2 cellular contexts compared by ENCODE assay signal in the genomic region with DNA sequence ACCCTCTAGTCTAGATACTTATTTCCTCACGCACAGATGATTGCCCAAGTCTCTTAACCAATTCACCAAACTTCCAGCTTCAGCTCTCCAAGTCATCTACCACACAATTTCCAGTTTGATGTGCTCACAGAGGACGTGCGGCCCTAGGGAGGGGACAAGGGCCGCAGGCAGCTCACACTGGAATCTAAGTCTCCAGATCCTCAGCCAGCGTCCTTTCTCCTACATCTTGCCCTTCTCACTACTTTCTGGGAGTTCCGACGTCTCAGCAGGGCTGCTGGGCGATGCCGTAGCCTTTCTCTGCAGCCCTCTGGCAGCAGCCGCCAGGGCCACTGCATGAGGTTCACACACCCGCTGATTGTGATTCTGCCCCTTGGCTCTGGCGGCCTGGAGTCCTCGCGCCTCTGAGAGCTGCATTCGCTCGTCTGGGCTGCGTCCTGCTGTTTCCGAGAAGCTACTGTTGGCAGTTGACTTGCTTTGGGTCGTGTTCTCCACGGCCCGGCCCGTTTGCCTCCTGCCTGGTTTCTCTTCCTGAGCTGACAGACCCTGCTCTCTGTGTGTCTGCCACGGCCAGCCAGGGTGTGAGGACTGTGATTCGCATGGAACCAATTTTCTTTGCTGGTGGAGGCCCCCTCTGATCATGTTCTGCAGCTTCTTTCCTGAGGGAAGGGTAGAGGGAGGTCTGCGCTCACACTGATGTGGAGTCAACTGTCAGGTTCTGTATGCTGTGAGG.
A peak's percentile ranks its signal among the peaks of the same experiment; 100 is the strongest.
TF ChIP-seq lines count a peak whose summit lies in the region.

No MANE protein-coding gene starts in this region.

TF ChIP-seq in WTC11, 78 proteins besides CTCF, POLR2A, EP300 and RAD21:
- TF ChIP-seq ZNF219 (CRISPR knock-in tag; IDR thresholded peaks at IDR 0.05; ENCODE audit: borderline replicate concordance) (0 out of 2 replicates have a peak, but pooled peaks have one; percentile 37), ETV6 (CRISPR knock-in tag; IDR thresholded peaks at IDR 0.05) (peak; percentile 57; the same call in 1 of the 2 replicates), MYBL2 (CRISPR knock-in tag; IDR thresholded peaks at IDR 0.05) (0 out of 2 replicates have a peak, but pooled peaks have one; percentile 28), SP1 (CRISPR knock-in tag; conservative IDR thresholded peaks at IDR 0.05) (0 out of 2 replicates have a peak, but pooled peaks have one; percentile 25), FOXP1 (CRISPR knock-in tag; IDR thresholded peaks at IDR 0.05; ENCODE audit: borderline replicate concordance) (peak; percentile 69; the same call in 1 of the 2 replicates), ESRRA (CRISPR knock-in tag; IDR thresholded peaks at IDR 0.05; ENCODE audit: borderline replicate concordance) (no peak), RELA (CRISPR knock-in tag; IDR thresholded peaks at IDR 0.05; ENCODE audit: borderline replicate concordance) (0 out of 2 replicates have a peak, but pooled peaks have one; percentile 37), ZNF138 (CRISPR knock-in tag; conservative IDR thresholded peaks at IDR 0.05) (no peak), ZBTB21 (CRISPR knock-in tag; IDR thresholded peaks at IDR 0.05; ENCODE audit: borderline replicate concordance) (peak; percentile 50; the same call in 1 of the 2 replicates), TEAD1 (CRISPR knock-in tag; IDR thresholded peaks at IDR 0.05) (peak; percentile 71; the same call in 1 of the 2 replicates)
- TF ChIP-seq, protein P1, sequence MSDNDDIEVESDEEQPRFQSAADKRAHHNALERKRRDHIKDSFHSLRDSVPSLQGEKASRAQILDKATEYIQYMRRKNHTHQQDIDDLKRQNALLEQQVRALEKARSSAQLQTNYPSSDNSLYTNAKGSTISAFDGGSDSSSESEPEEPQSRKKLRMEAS (CRISPR knock-in tag; IDR thresholded peaks at IDR 0.05), result peak; percentile 71
- TF ChIP-seq, protein P2, sequence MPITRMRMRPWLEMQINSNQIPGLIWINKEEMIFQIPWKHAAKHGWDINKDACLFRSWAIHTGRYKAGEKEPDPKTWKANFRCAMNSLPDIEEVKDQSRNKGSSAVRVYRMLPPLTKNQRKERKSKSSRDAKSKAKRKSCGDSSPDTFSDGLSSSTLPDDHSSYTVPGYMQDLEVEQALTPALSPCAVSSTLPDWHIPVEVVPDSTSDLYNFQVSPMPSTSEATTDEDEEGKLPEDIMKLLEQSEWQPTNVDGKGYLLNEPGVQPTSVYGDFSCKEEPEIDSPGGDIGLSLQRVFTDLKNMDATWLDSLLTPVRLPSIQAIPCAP (CRISPR knock-in tag; IDR thresholded peaks at IDR 0.05), result no peak
- TF ChIP-seq, protein P3, sequence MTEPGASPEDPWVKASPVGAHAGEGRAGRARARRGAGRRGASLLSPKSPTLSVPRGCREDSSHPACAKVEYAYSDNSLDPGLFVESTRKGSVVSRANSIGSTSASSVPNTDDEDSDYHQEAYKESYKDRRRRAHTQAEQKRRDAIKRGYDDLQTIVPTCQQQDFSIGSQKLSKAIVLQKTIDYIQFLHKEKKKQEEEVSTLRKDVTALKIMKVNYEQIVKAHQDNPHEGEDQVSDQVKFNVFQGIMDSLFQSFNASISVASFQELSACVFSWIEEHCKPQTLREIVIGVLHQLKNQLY (CRISPR knock-in tag; IDR thresholded peaks at IDR 0.05), result no peak
- TF ChIP-seq, protein P4, sequence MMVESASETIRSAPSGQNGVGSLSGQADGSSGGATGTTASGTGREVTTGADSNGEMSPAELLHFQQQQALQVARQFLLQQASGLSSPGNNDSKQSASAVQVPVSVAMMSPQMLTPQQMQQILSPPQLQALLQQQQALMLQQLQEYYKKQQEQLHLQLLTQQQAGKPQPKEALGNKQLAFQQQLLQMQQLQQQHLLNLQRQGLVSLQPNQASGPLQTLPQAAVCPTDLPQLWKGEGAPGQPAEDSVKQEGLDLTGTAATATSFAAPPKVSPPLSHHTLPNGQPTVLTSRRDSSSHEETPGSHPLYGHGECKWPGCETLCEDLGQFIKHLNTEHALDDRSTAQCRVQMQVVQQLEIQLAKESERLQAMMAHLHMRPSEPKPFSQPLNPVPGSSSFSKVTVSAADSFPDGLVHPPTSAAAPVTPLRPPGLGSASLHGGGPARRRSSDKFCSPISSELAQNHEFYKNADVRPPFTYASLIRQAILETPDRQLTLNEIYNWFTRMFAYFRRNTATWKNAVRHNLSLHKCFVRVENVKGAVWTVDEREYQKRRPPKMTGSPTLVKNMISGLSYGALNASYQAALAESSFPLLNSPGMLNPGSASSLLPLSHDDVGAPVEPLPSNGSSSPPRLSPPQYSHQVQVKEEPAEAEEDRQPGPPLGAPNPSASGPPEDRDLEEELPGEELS (CRISPR knock-in tag; IDR thresholded peaks at IDR 0.05), result 0 out of 2 replicates have a peak, but pooled peaks have one; percentile 64
- TF ChIP-seq, protein P5, sequence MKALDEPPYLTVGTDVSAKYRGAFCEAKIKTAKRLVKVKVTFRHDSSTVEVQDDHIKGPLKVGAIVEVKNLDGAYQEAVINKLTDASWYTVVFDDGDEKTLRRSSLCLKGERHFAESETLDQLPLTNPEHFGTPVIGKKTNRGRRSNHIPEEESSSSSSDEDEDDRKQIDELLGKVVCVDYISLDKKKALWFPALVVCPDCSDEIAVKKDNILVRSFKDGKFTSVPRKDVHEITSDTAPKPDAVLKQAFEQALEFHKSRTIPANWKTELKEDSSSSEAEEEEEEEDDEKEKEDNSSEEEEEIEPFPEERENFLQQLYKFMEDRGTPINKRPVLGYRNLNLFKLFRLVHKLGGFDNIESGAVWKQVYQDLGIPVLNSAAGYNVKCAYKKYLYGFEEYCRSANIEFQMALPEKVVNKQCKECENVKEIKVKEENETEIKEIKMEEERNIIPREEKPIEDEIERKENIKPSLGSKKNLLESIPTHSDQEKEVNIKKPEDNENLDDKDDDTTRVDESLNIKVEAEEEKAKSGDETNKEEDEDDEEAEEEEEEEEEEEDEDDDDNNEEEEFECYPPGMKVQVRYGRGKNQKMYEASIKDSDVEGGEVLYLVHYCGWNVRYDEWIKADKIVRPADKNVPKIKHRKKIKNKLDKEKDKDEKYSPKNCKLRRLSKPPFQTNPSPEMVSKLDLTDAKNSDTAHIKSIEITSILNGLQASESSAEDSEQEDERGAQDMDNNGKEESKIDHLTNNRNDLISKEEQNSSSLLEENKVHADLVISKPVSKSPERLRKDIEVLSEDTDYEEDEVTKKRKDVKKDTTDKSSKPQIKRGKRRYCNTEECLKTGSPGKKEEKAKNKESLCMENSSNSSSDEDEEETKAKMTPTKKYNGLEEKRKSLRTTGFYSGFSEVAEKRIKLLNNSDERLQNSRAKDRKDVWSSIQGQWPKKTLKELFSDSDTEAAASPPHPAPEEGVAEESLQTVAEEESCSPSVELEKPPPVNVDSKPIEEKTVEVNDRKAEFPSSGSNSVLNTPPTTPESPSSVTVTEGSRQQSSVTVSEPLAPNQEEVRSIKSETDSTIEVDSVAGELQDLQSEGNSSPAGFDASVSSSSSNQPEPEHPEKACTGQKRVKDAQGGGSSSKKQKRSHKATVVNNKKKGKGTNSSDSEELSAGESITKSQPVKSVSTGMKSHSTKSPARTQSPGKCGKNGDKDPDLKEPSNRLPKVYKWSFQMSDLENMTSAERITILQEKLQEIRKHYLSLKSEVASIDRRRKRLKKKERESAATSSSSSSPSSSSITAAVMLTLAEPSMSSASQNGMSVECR (CRISPR knock-in tag; IDR thresholded peaks at IDR 0.05; ENCODE audit: borderline replicate concordance), result 0 out of 2 replicates have a peak, but pooled peaks have one; percentile 27

TF ChIP-seq in HepG2, 621 proteins besides CTCF, POLR2A, EP300 and RAD21 (continues in another document):
- TF ChIP-seq, protein P6, sequence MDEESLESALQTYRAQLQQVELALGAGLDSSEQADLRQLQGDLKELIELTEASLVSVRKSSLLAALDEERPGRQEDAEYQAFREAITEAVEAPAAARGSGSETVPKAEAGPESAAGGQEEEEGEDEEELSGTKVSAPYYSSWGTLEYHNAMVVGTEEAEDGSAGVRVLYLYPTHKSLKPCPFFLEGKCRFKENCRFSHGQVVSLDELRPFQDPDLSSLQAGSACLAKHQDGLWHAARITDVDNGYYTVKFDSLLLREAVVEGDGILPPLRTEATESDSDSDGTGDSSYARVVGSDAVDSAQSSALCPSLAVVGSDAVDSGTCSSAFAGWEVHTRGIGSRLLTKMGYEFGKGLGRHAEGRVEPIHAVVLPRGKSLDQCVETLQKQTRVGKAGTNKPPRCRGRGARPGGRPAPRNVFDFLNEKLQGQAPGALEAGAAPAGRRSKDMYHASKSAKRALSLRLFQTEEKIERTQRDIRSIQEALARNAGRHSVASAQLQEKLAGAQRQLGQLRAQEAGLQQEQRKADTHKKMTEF (CRISPR knock-in tag; IDR thresholded peaks at IDR 0.05), result no peak
- TF ChIP-seq THAP11 (CRISPR knock-in tag; IDR thresholded peaks at IDR 0.05), result no peak
- TF ChIP-seq CAMTA2 (CRISPR knock-in tag; IDR thresholded peaks at IDR 0.05; ENCODE audit: borderline replicate concordance), result no peak
- TF ChIP-seq, protein P7, sequence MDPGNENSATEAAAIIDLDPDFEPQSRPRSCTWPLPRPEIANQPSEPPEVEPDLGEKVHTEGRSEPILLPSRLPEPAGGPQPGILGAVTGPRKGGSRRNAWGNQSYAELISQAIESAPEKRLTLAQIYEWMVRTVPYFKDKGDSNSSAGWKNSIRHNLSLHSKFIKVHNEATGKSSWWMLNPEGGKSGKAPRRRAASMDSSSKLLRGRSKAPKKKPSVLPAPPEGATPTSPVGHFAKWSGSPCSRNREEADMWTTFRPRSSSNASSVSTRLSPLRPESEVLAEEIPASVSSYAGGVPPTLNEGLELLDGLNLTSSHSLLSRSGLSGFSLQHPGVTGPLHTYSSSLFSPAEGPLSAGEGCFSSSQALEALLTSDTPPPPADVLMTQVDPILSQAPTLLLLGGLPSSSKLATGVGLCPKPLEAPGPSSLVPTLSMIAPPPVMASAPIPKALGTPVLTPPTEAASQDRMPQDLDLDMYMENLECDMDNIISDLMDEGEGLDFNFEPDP (CRISPR knock-in tag; conservative IDR thresholded peaks at IDR 0.05), result no peak
- no peak for TF ChIP-seq ZNF737 (CRISPR knock-in tag; IDR thresholded peaks at IDR 0.05; ENCODE audit: borderline replicate concordance)
- TF ChIP-seq, protein P8, sequence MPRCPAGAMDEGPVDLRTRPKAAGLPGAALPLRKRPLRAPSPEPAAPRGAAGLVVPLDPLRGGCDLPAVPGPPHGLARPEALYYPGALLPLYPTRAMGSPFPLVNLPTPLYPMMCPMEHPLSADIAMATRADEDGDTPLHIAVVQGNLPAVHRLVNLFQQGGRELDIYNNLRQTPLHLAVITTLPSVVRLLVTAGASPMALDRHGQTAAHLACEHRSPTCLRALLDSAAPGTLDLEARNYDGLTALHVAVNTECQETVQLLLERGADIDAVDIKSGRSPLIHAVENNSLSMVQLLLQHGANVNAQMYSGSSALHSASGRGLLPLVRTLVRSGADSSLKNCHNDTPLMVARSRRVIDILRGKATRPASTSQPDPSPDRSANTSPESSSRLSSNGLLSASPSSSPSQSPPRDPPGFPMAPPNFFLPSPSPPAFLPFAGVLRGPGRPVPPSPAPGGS (CRISPR knock-in tag; IDR thresholded peaks at IDR 0.05), result peak; percentile 61; the same call in 1 of the 2 replicates
- TF ChIP-seq, protein P9, sequence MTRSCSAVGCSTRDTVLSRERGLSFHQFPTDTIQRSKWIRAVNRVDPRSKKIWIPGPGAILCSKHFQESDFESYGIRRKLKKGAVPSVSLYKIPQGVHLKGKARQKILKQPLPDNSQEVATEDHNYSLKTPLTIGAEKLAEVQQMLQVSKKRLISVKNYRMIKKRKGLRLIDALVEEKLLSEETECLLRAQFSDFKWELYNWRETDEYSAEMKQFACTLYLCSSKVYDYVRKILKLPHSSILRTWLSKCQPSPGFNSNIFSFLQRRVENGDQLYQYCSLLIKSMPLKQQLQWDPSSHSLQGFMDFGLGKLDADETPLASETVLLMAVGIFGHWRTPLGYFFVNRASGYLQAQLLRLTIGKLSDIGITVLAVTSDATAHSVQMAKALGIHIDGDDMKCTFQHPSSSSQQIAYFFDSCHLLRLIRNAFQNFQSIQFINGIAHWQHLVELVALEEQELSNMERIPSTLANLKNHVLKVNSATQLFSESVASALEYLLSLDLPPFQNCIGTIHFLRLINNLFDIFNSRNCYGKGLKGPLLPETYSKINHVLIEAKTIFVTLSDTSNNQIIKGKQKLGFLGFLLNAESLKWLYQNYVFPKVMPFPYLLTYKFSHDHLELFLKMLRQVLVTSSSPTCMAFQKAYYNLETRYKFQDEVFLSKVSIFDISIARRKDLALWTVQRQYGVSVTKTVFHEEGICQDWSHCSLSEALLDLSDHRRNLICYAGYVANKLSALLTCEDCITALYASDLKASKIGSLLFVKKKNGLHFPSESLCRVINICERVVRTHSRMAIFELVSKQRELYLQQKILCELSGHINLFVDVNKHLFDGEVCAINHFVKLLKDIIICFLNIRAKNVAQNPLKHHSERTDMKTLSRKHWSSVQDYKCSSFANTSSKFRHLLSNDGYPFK (CRISPR knock-in tag; IDR thresholded peaks at IDR 0.05; ENCODE audit: borderline replicate concordance), result peak; percentile 27; the same call in 1 of the 2 replicates
- no peak for TF ChIP-seq ZNF720 (CRISPR knock-in tag; IDR thresholded peaks at IDR 0.05)
- 0 out of 2 replicates have a peak, but pooled peaks have one; percentile 17 for TF ChIP-seq MEF2D (CRISPR knock-in tag; IDR thresholded peaks at IDR 0.05)
- no peak for TF ChIP-seq EHMT2 (IDR thresholded peaks at IDR 0.05; ENCODE audit: borderline replicate concordance, low read depth, low read length)
- TF ChIP-seq, protein P10, sequence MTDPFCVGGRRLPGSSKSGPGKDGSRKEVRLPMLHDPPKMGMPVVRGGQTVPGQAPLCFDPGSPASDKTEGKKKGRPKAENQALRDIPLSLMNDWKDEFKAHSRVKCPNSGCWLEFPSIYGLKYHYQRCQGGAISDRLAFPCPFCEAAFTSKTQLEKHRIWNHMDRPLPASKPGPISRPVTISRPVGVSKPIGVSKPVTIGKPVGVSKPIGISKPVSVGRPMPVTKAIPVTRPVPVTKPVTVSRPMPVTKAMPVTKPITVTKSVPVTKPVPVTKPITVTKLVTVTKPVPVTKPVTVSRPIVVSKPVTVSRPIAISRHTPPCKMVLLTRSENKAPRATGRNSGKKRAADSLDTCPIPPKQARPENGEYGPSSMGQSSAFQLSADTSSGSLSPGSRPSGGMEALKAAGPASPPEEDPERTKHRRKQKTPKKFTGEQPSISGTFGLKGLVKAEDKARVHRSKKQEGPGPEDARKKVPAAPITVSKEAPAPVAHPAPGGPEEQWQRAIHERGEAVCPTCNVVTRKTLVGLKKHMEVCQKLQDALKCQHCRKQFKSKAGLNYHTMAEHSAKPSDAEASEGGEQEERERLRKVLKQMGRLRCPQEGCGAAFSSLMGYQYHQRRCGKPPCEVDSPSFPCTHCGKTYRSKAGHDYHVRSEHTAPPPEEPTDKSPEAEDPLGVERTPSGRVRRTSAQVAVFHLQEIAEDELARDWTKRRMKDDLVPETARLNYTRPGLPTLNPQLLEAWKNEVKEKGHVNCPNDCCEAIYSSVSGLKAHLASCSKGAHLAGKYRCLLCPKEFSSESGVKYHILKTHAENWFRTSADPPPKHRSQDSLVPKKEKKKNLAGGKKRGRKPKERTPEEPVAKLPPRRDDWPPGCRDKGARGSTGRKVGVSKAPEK (CRISPR knock-in tag; IDR thresholded peaks at IDR 0.05; ENCODE audit: borderline replicate concordance), result peak; percentile 40; the same call in 1 of the 2 replicates
- TF ChIP-seq, protein P11, sequence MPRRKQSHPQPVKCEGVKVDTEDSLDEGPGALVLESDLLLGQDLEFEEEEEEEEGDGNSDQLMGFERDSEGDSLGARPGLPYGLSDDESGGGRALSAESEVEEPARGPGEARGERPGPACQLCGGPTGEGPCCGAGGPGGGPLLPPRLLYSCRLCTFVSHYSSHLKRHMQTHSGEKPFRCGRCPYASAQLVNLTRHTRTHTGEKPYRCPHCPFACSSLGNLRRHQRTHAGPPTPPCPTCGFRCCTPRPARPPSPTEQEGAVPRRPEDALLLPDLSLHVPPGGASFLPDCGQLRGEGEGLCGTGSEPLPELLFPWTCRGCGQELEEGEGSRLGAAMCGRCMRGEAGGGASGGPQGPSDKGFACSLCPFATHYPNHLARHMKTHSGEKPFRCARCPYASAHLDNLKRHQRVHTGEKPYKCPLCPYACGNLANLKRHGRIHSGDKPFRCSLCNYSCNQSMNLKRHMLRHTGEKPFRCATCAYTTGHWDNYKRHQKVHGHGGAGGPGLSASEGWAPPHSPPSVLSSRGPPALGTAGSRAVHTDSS (CRISPR knock-in tag; conservative IDR thresholded peaks at IDR 0.05), result no peak
- 0 out of 2 replicates have a peak, but pooled peaks have one; percentile 41 for TF ChIP-seq HIVEP1 (CRISPR knock-in tag; IDR thresholded peaks at IDR 0.05)
- TF ChIP-seq ZNF776 (CRISPR knock-in tag; IDR thresholded peaks at IDR 0.05), result 0 out of 2 replicates have a peak, but pooled peaks have one; percentile 30
